Comparison of ENCODE assay signal across 19 cellular contexts in genomic region chr13:81493144-81493543, GRCh38.
DNase-seq lines count a peak whose midpoint lies in the region; ATAC-seq, FAIRE-seq and TF ChIP-seq lines count a peak whose summit lies in the region.
"Had no signal": no experiment of that assay in that cellular context is flagged by ENCODE, and none has a peak within 500 bp of the region (broad histone marks: within the 10 kb centered on the region; RNA-seq: fewer than 3 reads in every experiment).

No MANE protein-coding gene starts in this region.

- POLR2A ChIA-PET in HepG2 (lab: Yijun Ruan, JAX), result no interaction called here

- no peak overlapping the region for H3K4me2 ChIP-seq in HepG2 (ENCODE audit: low read depth, low read length)
- H3K4me2 ChIP-seq: A549 had no signal

- TF ChIP-seq EP300 in HepG2 (IDR thresholded peaks at IDR 0.05; ENCODE audit: low read depth in 2 of 2, low read length in 2 of 2), result 0 out of 4 replicates have a peak, but pooled peaks of 1 of the 2 experiments have one; percentile 7
- TF ChIP-seq EP300 in HepG2 (CRISPR knock-in tag; IDR thresholded peaks at IDR 0.05; ENCODE audit: borderline replicate concordance), result no peak

- ATAC-seq in HepG2 (peak; percentile 99), right lobe of liver (no peak), HG02938 (IDR thresholded peaks at IDR 0.05; ENCODE audit: unreplicated experiment) (peak; percentile 69), GM21515 (IDR thresholded peaks at IDR 0.05; ENCODE audit: unreplicated experiment) (no peak)
- ATAC-seq: A549; activated T-cell treated with anti-CD3 and anti-CD28 coated beads, Interleukin-2, amount 50 U/mL, for 4 hours; PC-3 had no signal

- H4K20me1 ChIP-seq in HepG2 (ENCODE audit: insufficient read depth, low read length), result no peaks in the 10 kb centered on the region

- WGBS in HepG2 (ENCODE audit: low lambda C conversion rate), result 22% methylated on average over 4 of the region's 4 CpGs
- WGBS in right lobe of liver (ENCODE audit: insufficient coverage, low coverage, low lambda C conversion rate, missing lambda C conversion rate), result 59% methylated on average over 4 of the region's 4 CpGs

- TF ChIP-seq RAD21 in HepG2 (CRISPR knock-in tag; IDR thresholded peaks at IDR 0.05), result no peak

- H3K36me3 ChIP-seq in HepG2 (replicated peaks in 1 of 2; ENCODE audit: control insufficient read depth in 1 of 2, insufficient read depth in 2 of 2, low read length in 2 of 2) (no peaks in the 10 kb centered on the region), right lobe of liver (no peaks in the 10 kb centered on the region), left ventricle myocardium inferior (no peaks in the 10 kb centered on the region)
- H3K36me3 ChIP-seq: cardiac muscle cell, prostate gland had no signal

- peak; percentile 29 for DNase-seq in HepG2 (ENCODE audit: low spot score)
- DNase-seq in right lobe of liver, result no peak
- DNase-seq in HuH-7 (ENCODE audit: low spot score), result peak; percentile 12
- DNase-seq in left ventricle myocardium inferior, result no peak
- no peak for DNase-seq in AG08396 (ENCODE audit: low spot score)
- DNase-seq in germinal center (ENCODE audit: low spot score), result no peak
- DNase-seq: activated naive CD4-positive, alpha-beta T cell treated with anti-CD3 and anti-CD28 coated beads for 36 hours; activated T-cell treated with anti-CD3 and anti-CD28 coated beads, Interleukin-2, amount 50 U/mL, for 4 hours; Caco-2; NCI-H526 treated with DMSO at 0.1 percent for 48 hours; PC-3; SHP77; SW 1271 had no signal

- H2AFZ ChIP-seq in HepG2 (ENCODE audit: low read length), result no peak overlapping the region

- H3K4me1 ChIP-seq in HepG2 (ENCODE audit: insufficient read depth, low read length) (peaks cover 7% of the 10 kb centered on the region), right lobe of liver (no peaks in the 10 kb centered on the region), left ventricle myocardium inferior (no peaks in the 10 kb centered on the region)
- H3K4me1 ChIP-seq: A549, prostate gland had no signal

- no peak overlapping the region for H3K9ac ChIP-seq in HepG2 (ENCODE audit: insufficient read depth, low read depth, low read length)

- H3K27me3 ChIP-seq in HepG2 (ENCODE audit: control insufficient read depth in 1 of 2, insufficient read depth in 2 of 2, low read length in 2 of 2) (no peaks in the 10 kb centered on the region), right lobe of liver (no peaks in the 10 kb centered on the region), left ventricle myocardium inferior (ENCODE audit: low read depth) (no peaks in the 10 kb centered on the region)
- H3K27me3 ChIP-seq: cardiac muscle cell had no signal

- in situ Hi-C loops in HepG2 (cut with HindIII; ENCODE audit: extremely low pct_ligation_motif_present, low pct_unique_long_range_greater_than_20kb), result no loop called here

- CTCF ChIA-PET in HepG2 (lab: Yijun Ruan, JAX; ENCODE audit: low intra/inter-chr PET ratio, low total read pairs), result no interaction called here

- intact Hi-C loops in HepG2 (cut with micrococcal nuclease; ENCODE audit: unreplicated experiment), result loop anchor here (10.0 kb wide), 1 partner anchor 318 kb away; no protein-coding TSS in a partner anchor
- intact Hi-C loops in right lobe of liver (cut with DNase I), result no loop called here
- intact Hi-C loops in left ventricle myocardium inferior (cut with micrococcal nuclease), result no loop called here

- TF ChIP-seq POLR2A in HepG2 (IDR thresholded peaks at IDR 0.05; ENCODE audit: insufficient read depth in 1 of 2, low read depth in 2 of 2, low read length in 2 of 2) (no peak), right lobe of liver (IDR thresholded peaks at IDR 0.05) (no peak)

- no peaks in the 10 kb centered on the region for H3K79me2 ChIP-seq in HepG2 (ENCODE audit: insufficient read depth, low read length)

- FAIRE-seq in HepG2 (lab: Jason Lieb, UNC), result no peak
- FAIRE-seq: A549, endometrium had no signal

- no TSS peak for BruUV-seq in HepG2 (replicated peaks; lab: Mats Ljungman, UMichigan)

- H3K4me3 ChIP-seq in HepG2 (replicated peaks in 1 of 3; ENCODE audit: insufficient read depth in 1 of 3, low read depth in 2 of 3, low read length in 3 of 3) (no peak overlapping the region), right lobe of liver (no peak overlapping the region), left ventricle myocardium inferior (no peak overlapping the region)
- H3K4me3 ChIP-seq: A549, cardiac muscle cell, prostate gland had no signal

- no peak for TF ChIP-seq CTCF in HepG2 (CRISPR knock-in tag; IDR thresholded peaks at IDR 0.05)
- TF ChIP-seq CTCF in right lobe of liver (IDR thresholded peaks at IDR 0.05), result no peak
- no peak for TF ChIP-seq CTCF in left ventricle myocardium inferior (IDR thresholded peaks at IDR 0.05; ENCODE audit: borderline replicate concordance)

- H3K9me3 ChIP-seq in HepG2 (ENCODE audit: low read length) (no peaks in the 10 kb centered on the region), right lobe of liver (no peaks in the 10 kb centered on the region), left ventricle myocardium inferior (replicated peaks) (no peaks in the 10 kb centered on the region)
- H3K9me3 ChIP-seq: A549, prostate gland had no signal

- no peak overlapping the region for H3K27ac ChIP-seq in HepG2 (ENCODE audit: extremely low read length, insufficient read depth, low read length)
- no peak overlapping the region for H3K27ac ChIP-seq in right lobe of liver
- no peak overlapping the region for H3K27ac ChIP-seq in left ventricle myocardium inferior (replicated peaks)
- H3K27ac ChIP-seq: A549, cardiac muscle cell, prostate gland had no signal

TF ChIP-seq in HepG2, 621 proteins besides CTCF, POLR2A, EP300 and RAD21 (continues in another document):
- TF ChIP-seq ZBTB20 (CRISPR knock-in tag; IDR thresholded peaks at IDR 0.05; ENCODE audit: borderline replicate concordance, low read depth), result peak; percentile 65; the same call in 1 of the 2 replicates
- peak in 1 of 2 experiments; percentile 89; a peak in 2 of 4 replicates for TF ChIP-seq ATF4 (CRISPR knock-in tag; IDR thresholded peaks at IDR 0.05)
- TF ChIP-seq ZNF644 (CRISPR knock-in tag; IDR thresholded peaks at IDR 0.05; ENCODE audit: low read depth), result 0 out of 2 replicates have a peak, but pooled peaks have one; percentile 24
- TF ChIP-seq IKZF5 (CRISPR knock-in tag; IDR thresholded peaks at IDR 0.05), result no peak
- TF ChIP-seq ARID3A (IDR thresholded peaks at IDR 0.05; ENCODE audit: low read depth, low read length), result peak; percentile 57; the same call in 1 of the 2 replicates
- TF ChIP-seq BCL6 (CRISPR knock-in tag; IDR thresholded peaks at IDR 0.05), result peak; percentile 84
- no peak for TF ChIP-seq JUND (CRISPR knock-in tag; IDR thresholded peaks at IDR 0.05)
- 0 out of 2 replicates have a peak, but pooled peaks have one; percentile 29 for TF ChIP-seq ZKSCAN1 (IDR thresholded peaks at IDR 0.05; ENCODE audit: low read length)
- peak; percentile 53; the same call in 1 of the 2 replicates for TF ChIP-seq SOX5 (CRISPR knock-in tag; IDR thresholded peaks at IDR 0.05; ENCODE audit: borderline replicate concordance)
- TF ChIP-seq NCOA2 (CRISPR knock-in tag; IDR thresholded peaks at IDR 0.05), result 0 out of 2 replicates have a peak, but pooled peaks have one; percentile 10
- no peak for TF ChIP-seq CC2D1A (CRISPR knock-in tag; IDR thresholded peaks at IDR 0.05)
- TF ChIP-seq AHR (CRISPR knock-in tag; IDR thresholded peaks at IDR 0.05), result no peak
- no peak; the same call in 1 of the 2 replicates for TF ChIP-seq RARA (CRISPR knock-in tag; IDR thresholded peaks at IDR 0.05)

Comparison
In these comparisons a context has a peak if more than half of its experiments do, and no peak if none do; other contexts are left out.
1. ATAC-seq: peak in HepG2 (single experiment) and HG02938 (single experiment); none in right lobe of liver (0 of 4) and GM21515 (single experiment).
2. DNase-seq: peak in HepG2 (single experiment) and HuH-7 (single experiment); none in right lobe of liver (0 of 3), left ventricle myocardium inferior (single experiment), AG08396 (single experiment) and germinal center (single experiment).